Comparison of ENCODE assay signal across 14 cellular contexts in the genomic region with DNA sequence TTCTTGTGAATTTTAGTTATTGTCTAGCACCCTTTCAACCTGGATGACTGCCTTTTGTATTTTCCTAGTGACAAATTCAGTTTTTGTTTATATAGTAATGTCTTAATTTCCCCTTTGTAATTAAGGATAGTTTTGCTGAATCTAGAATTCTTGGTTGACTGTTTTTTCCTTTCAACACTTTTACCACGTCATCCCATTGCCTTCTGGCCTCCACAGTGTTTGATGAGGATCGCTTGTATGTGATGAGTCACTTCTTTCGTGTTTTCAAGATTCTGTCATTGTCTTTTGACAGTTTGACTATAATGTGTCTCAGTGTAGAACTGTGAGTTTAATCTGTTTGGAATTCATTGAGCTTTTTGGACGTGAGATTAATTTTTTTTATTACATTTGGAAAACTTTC. TPM values are rescaled to one million over a fixed set of nuclear protein-coding genes. Genes with fewer than 3 reads are reported as not detected.
DNase-seq lines count a peak whose midpoint lies in the region; ATAC-seq and TF ChIP-seq lines count a peak whose summit lies in the region.
"Had no signal": no experiment of that assay in that cellular context is flagged by ENCODE, and none has a peak within 500 bp of the region (broad histone marks: within the 10 kb centered on the region; RNA-seq: fewer than 3 reads in every experiment).

No MANE protein-coding gene starts in this region.

- peaks cover 92% of the 10 kb centered on the region for H3K79me2 ChIP-seq in smooth muscle cell (ENCODE audit: low read depth)

- peak; percentile 79 to 82 for ATAC-seq in activated T-cell treated with anti-CD3 and anti-CD28 coated beads, Interleukin-2, amount 50 U/mL, for 4 hours
- ATAC-seq in GM21737 (IDR thresholded peaks at IDR 0.05; ENCODE audit: unreplicated experiment) (no peak), HG03025 (IDR thresholded peaks at IDR 0.05; ENCODE audit: low FRiP score, unreplicated experiment) (no peak)
- ATAC-seq: T-cell had no signal

- H3K4me3 Mint-ChIP-seq in activated T-cell treated with anti-CD3 and anti-CD28 coated beads, Interleukin-2, amount 50 U/mL, for 4 hours, result no peak overlapping the region
- H3K4me3 Mint-ChIP-seq: brain had no signal

- no peak for TF ChIP-seq CTCF in NB4 (IDR thresholded peaks at IDR 0.05; ENCODE audit: low read depth, low read length)
- TF ChIP-seq CTCF in brain microvascular endothelial cell (IDR thresholded peaks at IDR 0.05; ENCODE audit: low read depth, low read length, missing control alignments), result no peak
- no peak for TF ChIP-seq CTCF in smooth muscle cell (IDR thresholded peaks at IDR 0.05; ENCODE audit: borderline replicate concordance, insufficient read depth, poor library complexity, severe bottlenecking)

- peak overlapping the region; percentile 35 for H3K27ac ChIP-seq in brain microvascular endothelial cell
- peak overlapping the region; percentile 75 for H3K27ac ChIP-seq in smooth muscle cell (ENCODE audit: low read depth)

- H3K27me3 ChIP-seq in brain microvascular endothelial cell (replicated peaks) (no peaks in the 10 kb centered on the region), smooth muscle cell (ENCODE audit: low read depth) (no peaks in the 10 kb centered on the region)

- no peaks in the 10 kb centered on the region for H3K27me3 Mint-ChIP-seq in activated T-cell treated with anti-CD3 and anti-CD28 coated beads, Interleukin-2, amount 50 U/mL, for 4 hours (ENCODE audit: low read depth)
- H3K27me3 Mint-ChIP-seq: brain, T-cell had no signal

- no peaks in the 10 kb centered on the region for H3K9me3 ChIP-seq in smooth muscle cell (replicated peaks; ENCODE audit: low read depth)

- H3K4me3 ChIP-seq in NB4 (ENCODE audit: low read depth, low read length) (no peak overlapping the region), brain microvascular endothelial cell (ENCODE audit: low read depth, low read length) (no peak overlapping the region), smooth muscle cell (no peak overlapping the region)

- peaks cover 14% of the 10 kb centered on the region for H3K4me1 ChIP-seq in smooth muscle cell (ENCODE audit: low read depth)

- H3K4me1 Mint-ChIP-seq in activated T-cell treated with anti-CD3 and anti-CD28 coated beads, Interleukin-2, amount 50 U/mL, for 4 hours (ENCODE audit: low read depth), result peaks cover 67% of the 10 kb centered on the region

- peaks cover 14% of the 10 kb centered on the region for H3K9me3 Mint-ChIP-seq in activated T-cell treated with anti-CD3 and anti-CD28 coated beads, Interleukin-2, amount 50 U/mL, for 4 hours

- no peak for TF ChIP-seq POLR2A in NB4 (IDR thresholded peaks at IDR 0.05; ENCODE audit: extremely low read depth, insufficient read length)

- in situ Hi-C loops in brain microvascular endothelial cell (cut with HindIII; ENCODE audit: low pct_ligation_motif_present, low sequenced_read_pairs), result no loop called here

- no peak overlapping the region for H2AFZ ChIP-seq in smooth muscle cell (ENCODE audit: low read depth)

- H3F3A ChIP-seq in smooth muscle cell (ENCODE audit: low read depth), result no peaks in the 10 kb centered on the region

- peaks cover 7% of the 10 kb centered on the region for H3K36me3 Mint-ChIP-seq in activated T-cell treated with anti-CD3 and anti-CD28 coated beads, Interleukin-2, amount 50 U/mL, for 4 hours (ENCODE audit: insufficient read depth)

- H3K4me2 ChIP-seq in smooth muscle cell, result no peak overlapping the region

- 43% methylated on average over 4 of the region's 4 CpGs for WGBS in smooth muscle cell (ENCODE audit: low lambda C conversion rate)

- H3K36me3 ChIP-seq in brain microvascular endothelial cell (replicated peaks), result no peaks in the 10 kb centered on the region
- no peaks in the 10 kb centered on the region for H3K36me3 ChIP-seq in smooth muscle cell (ENCODE audit: low read depth)

- H4K20me1 ChIP-seq in smooth muscle cell (ENCODE audit: low read depth), result peaks cover 69% of the 10 kb centered on the region

- no peak overlapping the region for H3K9ac ChIP-seq in smooth muscle cell (ENCODE audit: low read depth)

- no peak for DNase-seq in activated T-cell treated with anti-CD3 and anti-CD28 coated beads, Interleukin-2, amount 50 U/mL, for 4 hours
- no peak for DNase-seq in activated T-cell treated with anti-CD3 and anti-CD28 coated beads, Interleukin-2, amount 50 U/mL, for 48 hours
- DNase-seq in NB4 (ENCODE audit: low read depth), result peak; percentile 22
- peak; percentile 81 for DNase-seq in brain microvascular endothelial cell
- no peak for DNase-seq in smooth muscle cell (lab: John Stamatoyannopoulos, UW; ENCODE audit: unreplicated experiment)
- no peak for DNase-seq in activated effector memory CD4-positive, alpha-beta T cell treated with Interleukin-2 at 50 U/mL for 16 hours
- DNase-seq: NCI-H1694 treated with DMSO at 0.1 percent for 48 hours; retina; stimulated activated naive CD4-positive, alpha-beta T cell; T-cell had no signal

RNA-seq across cellular contexts. Expression of a gene that starts 30.1 kb away (rescaled TPM):
- total RNA-seq in activated T-cell treated with anti-CD3 and anti-CD28 coated beads, Interleukin-2, amount 50 U/mL, for 4 hours, result 10 to 100 TPM; 17.6 to 29.7 (median 21.5) TPM
- 28.1 and 38.7 TPM in 2 replicates for total RNA-seq in smooth muscle cell
- 9.6 and 11.8 TPM in 2 replicates for polyA plus RNA-seq in smooth muscle cell

RNA-seq across cellular contexts. Expression of a gene that starts 59.3 kb away (rescaled TPM):
- not detected for total RNA-seq in activated T-cell treated with anti-CD3 and anti-CD28 coated beads, Interleukin-2, amount 50 U/mL, for 4 hours
- not detected in 2 replicates for total RNA-seq in smooth muscle cell
- polyA plus RNA-seq in smooth muscle cell, result not detected in 2 replicates
- total RNA-seq: T-cell had no signal
- polyA plus RNA-seq: CD14-positive monocyte had no signal

Comparison
In these comparisons a context has a peak if more than half of its experiments do, and no peak if none do; other contexts are left out.
1. ATAC-seq: peak in activated T-cell treated with anti-CD3 and anti-CD28 coated beads, Interleukin-2, amount 50 U/mL, for 4 hours (2 of 2); none in GM21737 (single experiment) and HG03025 (single experiment).
2. DNase-seq: peak in NB4 (single experiment) and brain microvascular endothelial cell (single experiment); none in activated T-cell treated with anti-CD3 and anti-CD28 coated beads, Interleukin-2, amount 50 U/mL, for 4 hours (single experiment), activated T-cell treated with anti-CD3 and anti-CD28 coated beads, Interleukin-2, amount 50 U/mL, for 48 hours (0 of 2), smooth muscle cell (single experiment) and activated effector memory CD4-positive, alpha-beta T cell treated with Interleukin-2 at 50 U/mL for 16 hours (single experiment).